In the genomic region with DNA sequence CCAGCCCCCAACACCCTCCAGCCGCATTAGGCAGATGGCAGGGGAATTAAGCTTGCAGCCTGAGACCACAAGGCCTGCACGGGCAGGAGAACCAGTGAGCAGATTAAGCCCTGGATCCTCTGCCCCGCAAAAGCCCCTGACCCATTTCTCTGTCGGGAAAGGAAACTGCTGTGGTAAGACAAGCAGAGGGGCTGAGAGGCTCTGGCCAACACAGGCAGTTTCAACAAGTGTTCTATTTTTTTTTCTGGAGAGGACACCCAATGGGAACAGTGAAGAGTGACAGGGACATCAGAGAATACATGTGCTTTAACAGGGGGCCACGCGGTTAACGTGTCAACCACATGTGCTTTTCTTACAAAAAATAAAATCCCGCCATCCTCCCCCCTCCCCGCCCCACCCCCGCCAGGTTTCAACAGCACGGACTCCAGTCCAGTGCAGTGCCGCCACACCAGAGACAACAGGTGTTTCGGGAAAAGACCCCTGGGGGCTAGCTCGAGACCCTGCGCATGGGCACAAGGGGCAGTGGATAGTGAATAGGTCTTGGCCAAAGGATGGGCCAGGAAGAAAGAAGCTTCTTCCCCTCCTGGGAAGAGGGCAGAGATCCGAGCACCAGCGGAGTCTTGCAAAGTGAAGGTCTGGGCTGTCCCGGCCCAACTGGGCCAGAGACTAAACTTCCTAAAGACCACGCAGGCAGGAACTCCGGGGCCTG, we compare ENCODE assay signal across 8 cellular contexts. TPM values are rescaled to one million over a fixed set of nuclear protein-coding genes. Genes with fewer than 3 reads are reported as not detected.
DNase-seq lines count a peak whose midpoint lies in the region; ATAC-seq, FAIRE-seq and TF ChIP-seq lines count a peak whose summit lies in the region.

No MANE protein-coding gene starts in this region.

- H3K36me3 Mint-ChIP-seq in naive B cell, result no peaks in the 10 kb centered on the region

- H3K4me3 ChIP-seq in epithelial cell of esophagus (ENCODE audit: low read length) (peak overlapping the region; percentile 93), tibial artery (peak overlapping the region; percentile 87 to 90)

- peak overlapping the region; percentile 78 to 95 (median 92) for H3K4me3 Mint-ChIP-seq in naive B cell

- intact Hi-C loops in tibial artery (cut with DNase I; ENCODE audit: low total_unique reads), result no loop called here

- no peaks in the 10 kb centered on the region for H3K9me3 ChIP-seq in tibial artery

- H3K27me3 Mint-ChIP-seq in naive B cell, result peaks cover 0 to 12% (median 4%) of the 10 kb centered on the region in 3 donors

- H3K4me1 ChIP-seq in tibial artery, result peaks cover 0 to 57% (median 46%) of the 10 kb centered on the region in 4 donors

- no peaks in the 10 kb centered on the region for H3K27me3 ChIP-seq in tibial artery

- peak overlapping the region; percentile 99 for H3K27ac ChIP-seq in tibial artery

- no peak for TF ChIP-seq POLR2A in H54 (IDR thresholded peaks at IDR 0.05; ENCODE audit: low read depth, low read length)

- H3K9me3 Mint-ChIP-seq in naive B cell, result no peaks in the 10 kb centered on the region

- H3K4me1 Mint-ChIP-seq in naive B cell, result peaks cover 25 to 56% (median 38%) of the 10 kb centered on the region in 3 donors

- peak; percentile 32 for DNase-seq in CD1c-positive myeloid dendritic cell (ENCODE audit: extremely low spot score)
- DNase-seq in KBM-7, result peak; percentile 46
- peak; percentile 30 to 51 for DNase-seq in activated CD4-positive, alpha-beta T cell treated with anti-CD3 and anti-CD28 coated beads, Interleukin-2, amount 50 U/mL, for 48 hours
- DNase-seq in epithelial cell of esophagus (ENCODE audit: low read depth), result no peak
- no peak for DNase-seq in naive B cell
- DNase-seq in tibial artery, result no peak
- DNase-seq in H54 (ENCODE audit: insufficient read length, low spot score), result no peak

- no peak for FAIRE-seq in H54 (lab: Jason Lieb, UNC)

- peak; percentile 23 for ATAC-seq in GM19452 (IDR thresholded peaks at IDR 0.05; ENCODE audit: unreplicated experiment)
- peak in 1 of 2 donors; percentile 1 for ATAC-seq in naive B cell (ENCODE audit: low read depth in 2 of 2)

- H3K27ac Mint-ChIP-seq in naive B cell, result peak overlapping the region; percentile 82 to 96 (median 94)

- in situ Hi-C loops in KBM-7 (cut with MboI; ENCODE audit: low pct_unique_long_range_greater_than_20kb, low sequenced_read_pairs), result no loop called here

- TF ChIP-seq CTCF in epithelial cell of esophagus (IDR thresholded peaks at IDR 0.05; ENCODE audit: insufficient read depth, low read depth, low read length, missing control alignments) (no peak), tibial artery (IDR thresholded peaks at IDR 0.05) (no peak)

- H3K36me3 ChIP-seq in tibial artery, result no peaks in the 10 kb centered on the region

RNA-seq across cellular contexts. Expression of gene FYCO1, which starts 0.8 kb away (rescaled TPM):
- 1 to 10 TPM in 3 of 6 donors, under 1 TPM in 2, not detected in 1; 0.90 to 5.1 (median 1.2) TPM for polyA plus RNA-seq in naive B cell (ENCODE audit: low read depth in 6 of 6)

RNA-seq across cellular contexts. Expression of gene XCR1, which starts 32.5 kb away (rescaled TPM):
- polyA plus RNA-seq in naive B cell (ENCODE audit: low read depth in 6 of 6), result not detected

RNA-seq across cellular contexts. Expression of gene CXCR6, which starts 51.6 kb away (rescaled TPM):
- polyA plus RNA-seq in naive B cell (ENCODE audit: low read depth in 6 of 6), result under 1 TPM in 5 of 6 donors, not detected in 1; 0.12 to 0.73 (median 0.27) TPM

Comparison
In these comparisons a context has a peak if more than half of its experiments do, and no peak if none do; other contexts are left out.
1. DNase-seq: peak in CD1c-positive myeloid dendritic cell (single experiment), KBM-7 (single experiment) and activated CD4-positive, alpha-beta T cell treated with anti-CD3 and anti-CD28 coated beads, Interleukin-2, amount 50 U/mL, for 48 hours (2 of 2); none in epithelial cell of esophagus (single experiment), naive B cell (single experiment), tibial artery (0 of 2) and H54 (single experiment).